ENCODE assay signal across 8 cellular contexts in genomic region chr11:77471520-77472234, GRCh38. TPM values are rescaled to one million over a fixed set of nuclear protein-coding genes. Genes with fewer than 3 reads are reported as not detected.
DNase-seq lines count a peak whose midpoint lies in the region; ATAC-seq and TF ChIP-seq lines count a peak whose summit lies in the region.

No MANE protein-coding gene starts in this region.

- H3K4me1 Mint-ChIP-seq in activated CD8-positive, alpha-beta memory T cell treated with anti-CD3 and anti-CD28 coated beads, Interleukin-2, amount 10 ng/mL, durations not matched to agents 7 days and 5 days, result peaks cover 23% of the 10 kb centered on the region
- peaks cover 48% of the 10 kb centered on the region for H3K4me1 Mint-ChIP-seq in nephron progenitor cell

- H3K9me3 ChIP-seq in body of pancreas, result no peaks in the 10 kb centered on the region

- peaks cover 1% of the 10 kb centered on the region for H3K36me3 Mint-ChIP-seq in activated CD8-positive, alpha-beta memory T cell treated with anti-CD3 and anti-CD28 coated beads, Interleukin-2, amount 10 ng/mL, durations not matched to agents 7 days and 5 days
- peaks cover 5% of the 10 kb centered on the region for H3K36me3 Mint-ChIP-seq in nephron progenitor cell (ENCODE audit: low read depth)

- intact Hi-C loops in body of pancreas (cut with DNase I), result no loop called here

- peaks cover 36% of the 10 kb centered on the region for H3K4me1 ChIP-seq in body of pancreas

- TF ChIP-seq CTCF in body of pancreas (IDR thresholded peaks at IDR 0.05) (peak in 3 of 7 experiments; percentile 19 to 32 (median 28)), nephron progenitor cell (IDR thresholded peaks at IDR 0.05) (peak; percentile 31)

- CTCF ChIA-PET in activated CD8-positive, alpha-beta memory T cell treated with anti-CD3 and anti-CD28 coated beads, Interleukin-2, amount 10 ng/mL, durations not matched to agents 7 days and 5 days (lab: Charles Lee), result interaction anchor here (0.6 to 1.8 kb wide), 12 partner anchors 8 to 78 kb away, joined by 3 to 7 read pairs (median 4); no protein-coding TSS in a partner anchor

- no peaks in the 10 kb centered on the region for H3K36me3 ChIP-seq in body of pancreas (replicated peaks in 1 of 2; ENCODE audit: insufficient read depth in 1 of 2, low read depth in 2 of 2)

- DNase-seq in activated CD8-positive, alpha-beta memory T cell treated with anti-CD3 and anti-CD28 coated beads, Interleukin-2, amount 10 ng/mL, durations not matched to agents 7 days and 5 days, result peak; percentile 44
- DNase-seq in activated CD8-positive, alpha-beta memory T cell treated with anti-CD3 and anti-CD28 coated beads for 24 hours, result no peak
- DNase-seq in NCI-H510A treated with DMSO at 0.1 percent for 48 hours (lab: John Stamatoyannopoulos, UW) (peak; percentile 78), body of pancreas (peak; percentile 62 to 85 (median 72)), nephron progenitor cell (peak; percentile 7), H4 (ENCODE audit: low spot score) (no peak), GOT3 (lab: John Stamatoyannopoulos, UW) (no peak)

- 45 to 51% methylated on average over 3 of the region's 3 CpGs for WGBS in body of pancreas, 2 donors

- H3K27me3 Mint-ChIP-seq in activated CD8-positive, alpha-beta memory T cell treated with anti-CD3 and anti-CD28 coated beads, Interleukin-2, amount 10 ng/mL, durations not matched to agents 7 days and 5 days, result peaks cover 54% of the 10 kb centered on the region
- no peaks in the 10 kb centered on the region for H3K27me3 Mint-ChIP-seq in nephron progenitor cell (ENCODE audit: low read depth, poor library complexity)

- no peak for ATAC-seq in activated CD8-positive, alpha-beta memory T cell treated with anti-CD3 and anti-CD28 coated beads, Interleukin-2, amount 10 ng/mL, durations not matched to agents 7 days and 5 days
- ATAC-seq in body of pancreas (peak; percentile 50), GM18517 (IDR thresholded peaks at IDR 0.05; ENCODE audit: unreplicated experiment) (no peak)

- no peak overlapping the region for H3K27ac Mint-ChIP-seq in activated CD8-positive, alpha-beta memory T cell treated with anti-CD3 and anti-CD28 coated beads, Interleukin-2, amount 10 ng/mL, durations not matched to agents 7 days and 5 days
- no peak overlapping the region for H3K27ac Mint-ChIP-seq in nephron progenitor cell

- H3K27me3 ChIP-seq in body of pancreas, result no peaks in the 10 kb centered on the region

- H3K4me3 ChIP-seq in body of pancreas, result no peak overlapping the region

- TF ChIP-seq POLR2A in body of pancreas (IDR thresholded peaks at IDR 0.05), result peak in 2 of 3 donors; percentile 8 to 34

- peak overlapping the region; percentile 27 for H3K4me3 Mint-ChIP-seq in activated CD8-positive, alpha-beta memory T cell treated with anti-CD3 and anti-CD28 coated beads, Interleukin-2, amount 10 ng/mL, durations not matched to agents 7 days and 5 days
- H3K4me3 Mint-ChIP-seq in nephron progenitor cell, result peak overlapping the region; percentile 91

- no peaks in the 10 kb centered on the region for H3K9me3 Mint-ChIP-seq in activated CD8-positive, alpha-beta memory T cell treated with anti-CD3 and anti-CD28 coated beads, Interleukin-2, amount 10 ng/mL, durations not matched to agents 7 days and 5 days (ENCODE audit: low read depth)
- H3K9me3 Mint-ChIP-seq in nephron progenitor cell, result no peaks in the 10 kb centered on the region

- peak overlapping the region; percentile 1 to 95 (median 93) for H3K27ac ChIP-seq in body of pancreas

RNA-seq across cellular contexts. Expression of gene PAK1, which starts 2.2 kb away (rescaled TPM):
- 10 to 100 TPM; 66.1 to 75.5 TPM for total RNA-seq in activated CD8-positive, alpha-beta memory T cell treated with anti-CD3 and anti-CD28 coated beads, Interleukin-2, amount 10 ng/mL, durations not matched to agents 7 days and 5 days
- 10 to 100 TPM; 14.5 to 65.6 TPM for total RNA-seq in body of pancreas
- 27.7 and 32.6 TPM in 2 replicates for total RNA-seq in H4 (2014; rRNA removed; shearing (Covaris generic))

Comparison
In these comparisons a context has a peak if more than half of its experiments do, and no peak if none do; other contexts are left out.
1. DNase-seq: peak in activated CD8-positive, alpha-beta memory T cell treated with anti-CD3 and anti-CD28 coated beads, Interleukin-2, amount 10 ng/mL, durations not matched to agents 7 days and 5 days (single experiment), NCI-H510A treated with DMSO at 0.1 percent for 48 hours (single experiment), body of pancreas (4 of 4) and nephron progenitor cell (single experiment); none in activated CD8-positive, alpha-beta memory T cell treated with anti-CD3 and anti-CD28 coated beads for 24 hours (single experiment), H4 (single experiment) and GOT3 (single experiment).